1 cellular context compared by ENCODE assay signal in the genomic region with DNA sequence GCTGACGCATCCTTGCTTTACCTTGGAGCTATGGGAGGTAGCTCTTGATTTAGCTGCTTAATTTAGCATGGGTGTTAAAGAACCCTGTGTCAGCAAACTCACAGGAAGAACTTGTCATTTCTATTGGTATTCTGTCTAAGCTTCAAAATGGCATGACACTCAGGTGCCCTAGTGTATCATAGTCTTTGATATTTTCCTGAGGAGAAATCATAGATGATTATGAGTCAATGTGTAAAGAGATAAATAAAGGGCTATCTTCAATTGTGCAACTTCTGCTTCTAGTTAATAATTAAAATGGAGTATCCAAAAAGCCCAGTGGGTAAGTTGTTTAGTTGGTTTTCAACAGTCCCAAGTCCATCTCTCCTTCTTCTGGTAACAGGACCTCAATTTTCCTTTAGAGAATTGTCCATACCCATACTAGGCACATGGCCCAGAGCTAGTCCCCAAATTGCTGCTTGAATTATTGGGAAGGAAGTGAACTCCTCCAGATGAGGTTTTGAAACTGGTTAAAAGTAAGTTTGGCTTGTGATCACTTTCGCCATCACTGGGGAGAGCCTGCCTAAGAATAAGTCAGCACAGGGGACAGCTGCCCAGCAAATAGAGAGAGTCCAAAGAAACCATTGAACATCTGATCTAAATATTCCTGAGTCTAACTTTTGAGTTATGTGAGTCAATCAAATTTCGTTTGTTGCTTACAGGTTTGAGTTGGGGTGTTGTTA.
TF ChIP-seq lines count a peak whose summit lies in the region.

No MANE protein-coding gene starts in this region.

TF ChIP-seq in HepG2, 621 proteins besides CTCF, POLR2A, EP300 and RAD21 (continued from another document and continues in another):
- TF ChIP-seq ARID5B (CRISPR knock-in tag; IDR thresholded peaks at IDR 0.05) (peak; percentile 92), SOX5 (CRISPR knock-in tag; IDR thresholded peaks at IDR 0.05; ENCODE audit: borderline replicate concordance) (peak; percentile 94), EZH2 (conservative IDR thresholded peaks at IDR 0.05; ENCODE audit: low read depth, low read length) (no peak), ZKSCAN8 (CRISPR knock-in tag; IDR thresholded peaks at IDR 0.05; ENCODE audit: borderline replicate concordance) (no peak; the same call in 1 of the 2 replicates), CREM (IDR thresholded peaks at IDR 0.05) (peak; percentile 80), CREM (CRISPR knock-in tag; IDR thresholded peaks at IDR 0.05) (no peak), ZBTB3 (CRISPR knock-in tag; IDR thresholded peaks at IDR 0.05; ENCODE audit: borderline replicate concordance, low read depth) (no peak), THAP8 (CRISPR knock-in tag; IDR thresholded peaks at IDR 0.05; ENCODE audit: borderline replicate concordance) (0 out of 2 replicates have a peak, but pooled peaks have one; percentile 37), AHR (CRISPR knock-in tag; IDR thresholded peaks at IDR 0.05) (no peak), ZNF235 (CRISPR knock-in tag; IDR thresholded peaks at IDR 0.05; ENCODE audit: borderline replicate concordance) (no peak), ZSCAN20 (CRISPR knock-in tag; IDR thresholded peaks at IDR 0.05; ENCODE audit: borderline replicate concordance) (no peak), ZNF282 (IDR thresholded peaks at IDR 0.05; ENCODE audit: partially characterized antibody) (no peak), FOSL1 (CRISPR knock-in tag; IDR thresholded peaks at IDR 0.05; ENCODE audit: borderline replicate concordance) (peak; percentile 78; the same call in 1 of the 2 replicates), ZFY (CRISPR knock-in tag; IDR thresholded peaks at IDR 0.05) (no peak), ZNF17 (CRISPR knock-in tag; IDR thresholded peaks at IDR 0.05) (no peak), ZNF7 (CRISPR knock-in tag; IDR thresholded peaks at IDR 0.05) (no peak), PRPF4 (IDR thresholded peaks at IDR 0.05; ENCODE audit: low read depth, low read length, poor library complexity, severe bottlenecking) (no peak), ZKSCAN5 (CRISPR knock-in tag; IDR thresholded peaks at IDR 0.05) (no peak), KDM5B (CRISPR knock-in tag; IDR thresholded peaks at IDR 0.05; ENCODE audit: borderline replicate concordance) (no peak), ZBTB7B (CRISPR knock-in tag; IDR thresholded peaks at IDR 0.05) (no peak), ZFP91 (CRISPR knock-in tag; IDR thresholded peaks at IDR 0.05; ENCODE audit: borderline replicate concordance) (no peak), SRF (IDR thresholded peaks at IDR 0.05; ENCODE audit: low read depth, low read length) (no peak), E2F2 (CRISPR knock-in tag; IDR thresholded peaks at IDR 0.05; ENCODE audit: borderline replicate concordance) (no peak), ELF4 (CRISPR knock-in tag; IDR thresholded peaks at IDR 0.05; ENCODE audit: borderline replicate concordance) (no peak), PAX8 (CRISPR knock-in tag; IDR thresholded peaks at IDR 0.05; ENCODE audit: borderline replicate concordance) (no peak), ATAD3A (CRISPR knock-in tag; IDR thresholded peaks at IDR 0.05) (no peak), ZNF383 (CRISPR knock-in tag; IDR thresholded peaks at IDR 0.05; ENCODE audit: borderline replicate concordance) (no peak), ZNF619 (CRISPR knock-in tag; IDR thresholded peaks at IDR 0.05) (no peak), ZNF687 (CRISPR knock-in tag; IDR thresholded peaks at IDR 0.05) (no peak)
- TF ChIP-seq, protein P1, sequence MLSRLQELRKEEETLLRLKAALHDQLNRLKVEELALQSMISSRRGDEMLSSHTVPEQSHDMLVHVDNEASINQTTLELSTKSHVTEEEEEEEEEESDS (CRISPR knock-in tag; IDR thresholded peaks at IDR 0.05; ENCODE audit: borderline replicate concordance) = no peak
- TF ChIP-seq, protein P2, sequence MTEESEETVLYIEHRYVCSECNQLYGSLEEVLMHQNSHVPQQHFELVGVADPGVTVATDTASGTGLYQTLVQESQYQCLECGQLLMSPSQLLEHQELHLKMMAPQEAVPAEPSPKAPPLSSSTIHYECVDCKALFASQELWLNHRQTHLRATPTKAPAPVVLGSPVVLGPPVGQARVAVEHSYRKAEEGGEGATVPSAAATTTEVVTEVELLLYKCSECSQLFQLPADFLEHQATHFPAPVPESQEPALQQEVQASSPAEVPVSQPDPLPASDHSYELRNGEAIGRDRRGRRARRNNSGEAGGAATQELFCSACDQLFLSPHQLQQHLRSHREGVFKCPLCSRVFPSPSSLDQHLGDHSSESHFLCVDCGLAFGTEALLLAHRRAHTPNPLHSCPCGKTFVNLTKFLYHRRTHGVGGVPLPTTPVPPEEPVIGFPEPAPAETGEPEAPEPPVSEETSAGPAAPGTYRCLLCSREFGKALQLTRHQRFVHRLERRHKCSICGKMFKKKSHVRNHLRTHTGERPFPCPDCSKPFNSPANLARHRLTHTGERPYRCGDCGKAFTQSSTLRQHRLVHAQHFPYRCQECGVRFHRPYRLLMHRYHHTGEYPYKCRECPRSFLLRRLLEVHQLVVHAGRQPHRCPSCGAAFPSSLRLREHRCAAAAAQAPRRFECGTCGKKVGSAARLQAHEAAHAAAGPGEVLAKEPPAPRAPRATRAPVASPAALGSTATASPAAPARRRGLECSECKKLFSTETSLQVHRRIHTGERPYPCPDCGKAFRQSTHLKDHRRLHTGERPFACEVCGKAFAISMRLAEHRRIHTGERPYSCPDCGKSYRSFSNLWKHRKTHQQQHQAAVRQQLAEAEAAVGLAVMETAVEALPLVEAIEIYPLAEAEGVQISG (CRISPR knock-in tag; IDR thresholded peaks at IDR 0.05) = no peak; the same call in 1 of the 2 replicates
- TF ChIP-seq, protein P3, sequence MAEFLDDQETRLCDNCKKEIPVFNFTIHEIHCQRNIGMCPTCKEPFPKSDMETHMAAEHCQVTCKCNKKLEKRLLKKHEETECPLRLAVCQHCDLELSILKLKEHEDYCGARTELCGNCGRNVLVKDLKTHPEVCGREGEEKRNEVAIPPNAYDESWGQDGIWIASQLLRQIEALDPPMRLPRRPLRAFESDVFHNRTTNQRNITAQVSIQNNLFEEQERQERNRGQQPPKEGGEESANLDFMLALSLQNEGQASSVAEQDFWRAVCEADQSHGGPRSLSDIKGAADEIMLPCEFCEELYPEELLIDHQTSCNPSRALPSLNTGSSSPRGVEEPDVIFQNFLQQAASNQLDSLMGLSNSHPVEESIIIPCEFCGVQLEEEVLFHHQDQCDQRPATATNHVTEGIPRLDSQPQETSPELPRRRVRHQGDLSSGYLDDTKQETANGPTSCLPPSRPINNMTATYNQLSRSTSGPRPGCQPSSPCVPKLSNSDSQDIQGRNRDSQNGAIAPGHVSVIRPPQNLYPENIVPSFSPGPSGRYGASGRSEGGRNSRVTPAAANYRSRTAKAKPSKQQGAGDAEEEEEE (CRISPR knock-in tag; IDR thresholded peaks at IDR 0.05; ENCODE audit: borderline replicate concordance) = no peak
- TF ChIP-seq, protein P4, sequence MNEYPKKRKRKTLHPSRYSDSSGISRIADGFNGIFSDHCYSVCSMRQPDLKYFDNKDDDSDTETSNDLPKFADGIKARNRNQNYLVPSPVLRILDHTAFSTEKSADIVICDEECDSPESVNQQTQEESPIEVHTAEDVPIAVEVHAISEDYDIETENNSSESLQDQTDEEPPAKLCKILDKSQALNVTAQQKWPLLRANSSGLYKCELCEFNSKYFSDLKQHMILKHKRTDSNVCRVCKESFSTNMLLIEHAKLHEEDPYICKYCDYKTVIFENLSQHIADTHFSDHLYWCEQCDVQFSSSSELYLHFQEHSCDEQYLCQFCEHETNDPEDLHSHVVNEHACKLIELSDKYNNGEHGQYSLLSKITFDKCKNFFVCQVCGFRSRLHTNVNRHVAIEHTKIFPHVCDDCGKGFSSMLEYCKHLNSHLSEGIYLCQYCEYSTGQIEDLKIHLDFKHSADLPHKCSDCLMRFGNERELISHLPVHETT (CRISPR knock-in tag; conservative IDR thresholded peaks at IDR 0.05) = no peak
